ENCODE assay signal across 1 cellular context in genomic region chr3:138875754-138876664, GRCh38.
TF ChIP-seq lines count a peak whose summit lies in the region.

No MANE protein-coding gene starts in this region.

TF ChIP-seq in K562, 482 proteins besides CTCF, POLR2A, EP300 and RAD21 (continued from another document and continues in another):
- TF ChIP-seq THAP12 (CRISPR knock-in tag; IDR thresholded peaks at IDR 0.05) (no peak), MLLT1 (IDR thresholded peaks at IDR 0.05) (peak in 1 of 2 experiments; percentile 86; a peak in 3 of 4 replicates), SMAD1 (IDR thresholded peaks at IDR 0.05; ENCODE audit: low read depth, low read length, partially characterized antibody) (peak; percentile 93), NCOA1 (IDR thresholded peaks at IDR 0.05; ENCODE audit: low read depth) (peak; percentile 98), E2F5 (CRISPR knock-in tag; IDR thresholded peaks at IDR 0.05) (no peak), NFIX (CRISPR knock-in tag; IDR thresholded peaks at IDR 0.05; ENCODE audit: low read depth) (no peak), PKNOX1 (IDR thresholded peaks at IDR 0.05) (peak; percentile 72), MITF (IDR thresholded peaks at IDR 0.05) (peak; percentile 98), HDAC6 (IDR thresholded peaks at IDR 0.05; ENCODE audit: low read depth, low read length) (peak; percentile 7; the same call in 1 of the 2 replicates), ZKSCAN8 (CRISPR knock-in tag; IDR thresholded peaks at IDR 0.05) (peak; percentile 86), CTBP1 (IDR thresholded peaks at IDR 0.05; ENCODE audit: borderline replicate concordance) (peak; percentile 87), SAFB (IDR thresholded peaks at IDR 0.05; ENCODE audit: borderline replicate concordance, low read depth, low read length) (no peak), NONO (IDR thresholded peaks at IDR 0.05; ENCODE audit: low read depth in 2 of 2, low read length in 1 of 2) (peak in 1 of 2 experiments; percentile 77; a peak in 1 of 4 replicates), ATF4 (CRISPR knock-in tag; IDR thresholded peaks at IDR 0.05) (peak; percentile 93), CEBPG (CRISPR knock-in tag; IDR thresholded peaks at IDR 0.05) (peak; percentile 99), CEBPG (tag; conservative IDR thresholded peaks at IDR 0.05 in 1 of 2, IDR thresholded peaks at IDR 0.05 in 1 of 2) (peak; percentile 91 to 99), ELK1 (CRISPR knock-in tag; IDR thresholded peaks at IDR 0.05) (no peak), BMI1 (IDR thresholded peaks at IDR 0.05; ENCODE audit: low read length) (no peak), ZNF644 (tag; IDR thresholded peaks at IDR 0.05; ENCODE audit: low read depth) (peak; percentile 90), ZZZ3 (IDR thresholded peaks at IDR 0.05) (no peak), KLF6 (CRISPR knock-in tag; IDR thresholded peaks at IDR 0.05; ENCODE audit: borderline replicate concordance) (peak; percentile 35; the same call in 1 of the 2 replicates), ZFP91 (CRISPR knock-in tag; IDR thresholded peaks at IDR 0.05) (no peak), NUFIP1 (IDR thresholded peaks at IDR 0.05; ENCODE audit: partially characterized antibody) (no peak), NCOR1 (IDR thresholded peaks at IDR 0.05) (peak; percentile 99), ZNF586 (CRISPR knock-in tag; conservative IDR thresholded peaks at IDR 0.05) (no peak), TCFL5 (CRISPR knock-in tag; conservative IDR thresholded peaks at IDR 0.05) (no peak), LCOR (CRISPR knock-in tag; IDR thresholded peaks at IDR 0.05) (peak; percentile 88; the same call in 1 of the 2 replicates), KDM4B (IDR thresholded peaks at IDR 0.05; ENCODE audit: borderline replicate concordance in 2 of 2, low read depth in 1 of 2) (no peak), GATAD2B (IDR thresholded peaks at IDR 0.05; ENCODE audit: borderline replicate concordance) (peak; percentile 86), TOE1 (IDR thresholded peaks at IDR 0.05; ENCODE audit: borderline replicate concordance) (peak; percentile 93), TOE1 (CRISPR knock-in tag; IDR thresholded peaks at IDR 0.05; ENCODE audit: borderline replicate concordance, low read depth) (no peak), FOXP4 (CRISPR knock-in tag; IDR thresholded peaks at IDR 0.05; ENCODE audit: borderline replicate concordance) (no peak), SREBF2 (CRISPR knock-in tag; IDR thresholded peaks at IDR 0.05) (no peak), ZNF639 (CRISPR knock-in tag; conservative IDR thresholded peaks at IDR 0.05 in 1 of 2, IDR thresholded peaks at IDR 0.05 in 1 of 2) (peak in 1 of 2 experiments; percentile 62; a peak in 1 of 4 replicates), CCNT2 (IDR thresholded peaks at IDR 0.05; ENCODE audit: borderline replicate concordance, extremely low read depth, insufficient read length, low read depth, low read length) (peak; percentile 72), CXXC5 (CRISPR knock-in tag; IDR thresholded peaks at IDR 0.05) (peak; percentile 95), DMBX1 (CRISPR knock-in tag; IDR thresholded peaks at IDR 0.05; ENCODE audit: borderline replicate concordance) (peak; percentile 69; the same call in 1 of the 2 replicates), ZMIZ1 (IDR thresholded peaks at IDR 0.05; ENCODE audit: low read depth in 2 of 2, low read length in 2 of 2) (peak in 1 of 2 experiments; percentile 95; a peak in 2 of 4 replicates), FOXJ3 (CRISPR knock-in tag; IDR thresholded peaks at IDR 0.05) (no peak), E2F4 (CRISPR knock-in tag; IDR thresholded peaks at IDR 0.05; ENCODE audit: low read depth) (no peak)
